Comparison of ENCODE assay signal across 1 cellular context in the genomic region with DNA sequence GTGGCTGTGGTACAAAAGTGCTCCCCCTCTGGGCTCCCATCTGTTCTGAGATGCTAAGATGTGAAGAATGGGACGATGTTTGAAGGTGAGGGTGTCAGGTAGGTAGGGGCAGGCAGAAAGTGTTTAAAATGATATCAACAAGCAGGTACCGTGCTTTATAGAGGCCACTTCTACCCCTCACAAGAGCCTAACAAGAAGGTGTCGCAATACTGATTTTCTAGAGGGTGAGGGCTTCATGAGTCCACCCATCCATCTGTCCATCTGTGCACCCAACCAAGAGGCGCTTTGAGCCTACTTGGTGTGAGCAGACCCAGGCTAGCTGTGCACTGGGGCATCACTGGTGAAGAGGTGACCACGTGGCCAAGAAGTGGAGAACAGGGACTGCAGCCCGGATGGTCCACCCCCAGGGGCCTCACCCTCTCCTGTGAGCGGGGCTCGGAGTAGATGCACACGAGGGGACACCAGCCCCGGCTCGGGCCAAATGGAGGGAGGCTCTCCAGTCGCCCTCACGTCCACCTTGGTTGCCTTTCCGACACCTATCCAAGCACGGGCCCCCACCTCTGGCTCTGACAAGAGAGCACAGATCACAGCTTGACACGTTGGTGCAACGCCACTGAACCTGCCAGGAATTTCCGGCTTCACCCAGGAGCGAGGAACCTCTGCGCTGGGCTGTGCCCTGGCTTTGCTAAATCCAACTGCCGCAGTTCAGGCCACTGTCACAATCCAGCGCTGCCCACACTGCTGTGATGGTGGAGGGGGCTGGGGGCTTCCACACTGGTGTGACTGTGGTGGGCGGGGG.
TF ChIP-seq lines count a peak whose summit lies in the region.

No MANE protein-coding gene starts in this region.

TF ChIP-seq in HepG2, 621 proteins besides CTCF, POLR2A, EP300 and RAD21:
- TF ChIP-seq CEBPB (IDR thresholded peaks at IDR 0.05; ENCODE audit: borderline replicate concordance, low read depth, low read length) = peak; percentile 85
- TF ChIP-seq, protein P1, sequence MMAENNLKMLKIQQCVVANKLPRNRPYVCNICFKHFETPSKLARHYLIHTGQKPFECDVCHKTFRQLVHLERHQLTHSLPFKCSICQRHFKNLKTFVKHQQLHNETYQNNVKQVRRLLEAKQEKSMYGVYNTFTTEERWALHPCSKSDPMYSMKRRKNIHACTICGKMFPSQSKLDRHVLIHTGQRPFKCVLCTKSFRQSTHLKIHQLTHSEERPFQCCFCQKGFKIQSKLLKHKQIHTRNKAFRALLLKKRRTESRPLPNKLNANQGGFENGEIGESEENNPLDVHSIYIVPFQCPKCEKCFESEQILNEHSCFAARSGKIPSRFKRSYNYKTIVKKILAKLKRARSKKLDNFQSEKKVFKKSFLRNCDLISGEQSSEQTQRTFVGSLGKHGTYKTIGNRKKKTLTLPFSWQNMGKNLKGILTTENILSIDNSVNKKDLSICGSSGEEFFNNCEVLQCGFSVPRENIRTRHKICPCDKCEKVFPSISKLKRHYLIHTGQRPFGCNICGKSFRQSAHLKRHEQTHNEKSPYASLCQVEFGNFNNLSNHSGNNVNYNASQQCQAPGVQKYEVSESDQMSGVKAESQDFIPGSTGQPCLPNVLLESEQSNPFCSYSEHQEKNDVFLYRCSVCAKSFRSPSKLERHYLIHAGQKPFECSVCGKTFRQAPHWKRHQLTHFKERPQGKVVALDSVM (CRISPR knock-in tag; IDR thresholded peaks at IDR 0.05) = no peak
